ENCODE assay signal across 12 cellular contexts in the genomic region with DNA sequence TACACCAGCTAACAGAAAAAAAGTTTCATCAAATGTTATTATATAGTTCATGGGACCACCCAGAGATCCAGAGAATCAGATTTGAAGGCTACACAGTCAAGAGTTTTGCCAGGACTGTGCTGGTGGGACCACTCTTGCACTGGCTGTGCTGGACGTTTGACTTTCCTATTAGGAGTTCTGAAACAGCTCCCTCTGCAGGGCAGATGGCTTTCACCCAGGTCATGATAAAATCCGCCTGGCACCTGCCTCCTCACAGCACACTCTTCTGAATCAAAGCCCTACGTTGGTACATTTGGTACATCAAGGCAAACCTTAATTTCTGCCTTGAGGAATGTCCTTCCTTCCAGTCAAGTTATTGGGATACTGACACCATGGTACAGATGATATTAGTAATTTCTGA.
A peak's percentile ranks its signal among the peaks of the same experiment; 100 is the strongest.
DNase-seq lines count a peak whose midpoint lies in the region; ATAC-seq and TF ChIP-seq lines count a peak whose summit lies in the region.
"Had no signal": no experiment of that assay in that cellular context is flagged by ENCODE, and none has a peak within 500 bp of the region (broad histone marks: within the 10 kb centered on the region; RNA-seq: fewer than 3 reads in every experiment).

No MANE protein-coding gene starts in this region.

- CTCF ChIA-PET in Panc1 (lab: Charles Lee) = interaction anchor here (0.6 to 0.7 kb wide), 2 partner anchors 440 to 787 kb away, joined by 6 to 7 read pairs; no protein-coding TSS in a partner anchor

- no peak for ATAC-seq in Panc1
- no peak for ATAC-seq in effector memory CD8-positive, alpha-beta T cell (replicated peaks)

- intact Hi-C loops in Panc1 (cut with micrococcal nuclease; ENCODE audit: unreplicated experiment) = no loop called here

- H3K4me3 ChIP-seq in H7 (ENCODE audit: insufficient read depth, low read depth, low read length) (no peak overlapping the region), Panc1 (ENCODE audit: low read depth in 2 of 2, low read length in 2 of 2) (no peak overlapping the region)

- no TSS peak for BruUV-seq in Panc1 (replicated peaks; lab: Mats Ljungman, UMichigan)

- H3K4me3 Mint-ChIP-seq in effector memory CD8-positive, alpha-beta T cell = no peak overlapping the region

- H3K4me1 Mint-ChIP-seq in effector memory CD8-positive, alpha-beta T cell (ENCODE audit: low read depth in 2 of 2) = no peaks in the 10 kb centered on the region

- DNase-seq in DMS 273 treated with DMSO at 0.1 percent for 48 hours (lab: John Stamatoyannopoulos, UW) (peak; percentile 6), H7 (peak; percentile 38), Panc1 (ENCODE audit: low read depth, low spot score) (no peak), iPS-NIHi11 (ENCODE audit: low spot score) (peak; percentile 68), H4 (ENCODE audit: low spot score) (no peak), SHP77 (lab: John Stamatoyannopoulos, UW) (no peak), mesenteric fat pad (ENCODE audit: low spot score) (no peak)
- DNase-seq in effector memory CD8-positive, alpha-beta T cell = no peak
- DNase-seq: activated gamma-delta T cell; NCI-H510A; stimulated activated naive CD4-positive, alpha-beta T cell; T1000 had no signal

- H3K9me3 Mint-ChIP-seq in effector memory CD8-positive, alpha-beta T cell = no peaks in the 10 kb centered on the region

- no peak overlapping the region for H3K27ac Mint-ChIP-seq in effector memory CD8-positive, alpha-beta T cell

- POLR2A ChIA-PET in Panc1 (lab: Charles Lee) = no interaction called here

- in situ Hi-C loops in Panc1 (cut with HindIII; ENCODE audit: low pct_unique_long_range_greater_than_20kb, low sequenced_read_pairs) = no loop called here

- H3K36me3 ChIP-seq in H7 (replicated peaks; ENCODE audit: control insufficient read depth, insufficient read depth, low read length) = no peaks in the 10 kb centered on the region
- H3K36me3 ChIP-seq in Panc1 (ENCODE audit: control insufficient read depth, insufficient read depth, low read length) = no peaks in the 10 kb centered on the region

- no peaks in the 10 kb centered on the region for H3K36me3 Mint-ChIP-seq in effector memory CD8-positive, alpha-beta T cell (ENCODE audit: insufficient read depth)

- H3K27ac ChIP-seq in Panc1 (ENCODE audit: low read length) = no peak overlapping the region

- peaks cover 68 to 83% of the 10 kb centered on the region in 2 donors for H3K27me3 Mint-ChIP-seq in effector memory CD8-positive, alpha-beta T cell

- H3K27me3 ChIP-seq in H7 (ENCODE audit: control insufficient read depth, insufficient read depth, low read length) = no peaks in the 10 kb centered on the region
- peaks cover 2% of the 10 kb centered on the region; the same call in 1 of the 2 replicates for H3K27me3 ChIP-seq in Panc1 (ENCODE audit: control insufficient read depth, insufficient read depth, low read length)

- peak; percentile 59 for TF ChIP-seq CTCF in Panc1 (IDR thresholded peaks at IDR 0.05)

- H3K9me3 ChIP-seq in Panc1 (ENCODE audit: control insufficient read depth, insufficient read depth, low read depth, low read length) = no peaks in the 10 kb centered on the region

- H3K4me1 ChIP-seq in Panc1 (ENCODE audit: control insufficient read depth, insufficient read depth, low read length) = no peaks in the 10 kb centered on the region

Comparison
In these comparisons a context has a peak if more than half of its experiments do, and no peak if none do; other contexts are left out.
1. DNase-seq: peak in DMS 273 treated with DMSO at 0.1 percent for 48 hours (single experiment), H7 (single experiment) and iPS-NIHi11 (single experiment); none in Panc1 (single experiment), H4 (single experiment), effector memory CD8-positive, alpha-beta T cell (0 of 3), SHP77 (0 of 2) and mesenteric fat pad (single experiment).